ENCODE assay signal across 1 cellular context in genomic region chr18:215448-216010, GRCh38.
A peak's percentile ranks its signal among the peaks of the same experiment; 100 is the strongest.
TF ChIP-seq lines count a peak whose summit lies in the region.

No MANE protein-coding gene starts in this region.

TF ChIP-seq in K562, 482 proteins besides CTCF, POLR2A, EP300 and RAD21:
- no peak for TF ChIP-seq CHD7 (IDR thresholded peaks at IDR 0.05; ENCODE audit: low read depth, low read length)
- TF ChIP-seq POLR2AphosphoS2 (IDR thresholded peaks at IDR 0.05; ENCODE audit: low read length) = peak; percentile 41; the same call in 1 of the 2 replicates
TF ChIP-seq in K562: peak in this region for 1.
